18 cellular contexts compared by ENCODE assay signal in genomic region chr4:38356686-38357085, GRCh38.
DNase-seq lines count a peak whose midpoint lies in the region; ATAC-seq, FAIRE-seq and TF ChIP-seq lines count a peak whose summit lies in the region.
"Had no signal": no experiment of that assay in that cellular context is flagged by ENCODE, and none has a peak within 500 bp of the region (broad histone marks: within the 10 kb centered on the region; RNA-seq: fewer than 3 reads in every experiment).

No MANE protein-coding gene starts in this region.

- H3K27ac Mint-ChIP-seq in memory B cell (peak overlapping the region; percentile 50), Calu3 (ENCODE audit: unreplicated experiment) (no peak overlapping the region)
- H3K27ac Mint-ChIP-seq in CD8-positive, alpha-beta memory T cell = no peak overlapping the region
- H3K27ac Mint-ChIP-seq: CD4-positive, alpha-beta memory T cell; GM23338; H9; HFFc6 had no signal

- no peak overlapping the region for H3K27ac ChIP-seq in K562 (ENCODE audit: extremely low read depth, low read depth, low read length)
- no peak overlapping the region for H3K27ac ChIP-seq in CD8-positive, alpha-beta memory T cell (ENCODE audit: low read depth, low read length)

- in situ Hi-C loops in K562 (cut with MboI) = no loop called here

- no peaks in the 10 kb centered on the region for H3K9me3 ChIP-seq in K562 (replicated peaks; ENCODE audit: control insufficient read depth, insufficient read depth, low read depth, low read length)
- H3K9me3 ChIP-seq in CD8-positive, alpha-beta memory T cell (ENCODE audit: low read length) = no peaks in the 10 kb centered on the region

- no peaks in the 10 kb centered on the region for H3K79me2 ChIP-seq in K562 (ENCODE audit: control insufficient read depth, insufficient read depth, low read length)

- H3K4me2 ChIP-seq in K562 (ENCODE audit: insufficient read depth, low read length) = no peak overlapping the region
- H3K4me2 ChIP-seq: GM23338 had no signal

- BruUV-seq in K562 (replicated peaks; lab: Mats Ljungman, UMichigan) = no TSS peak
- BruUV-seq in Calu3 (replicated peaks; lab: Mats Ljungman, UMichigan) = no TSS peak

- TF ChIP-seq EP300 in K562 (IDR thresholded peaks at IDR 0.05; ENCODE audit: low read length) = no peak

- H3K9me1 ChIP-seq in K562 (ENCODE audit: control insufficient read depth, insufficient read depth, low read length) = no peaks in the 10 kb centered on the region

- no peaks in the 10 kb centered on the region for H3K4me1 ChIP-seq in K562 (replicated peaks in 1 of 2; ENCODE audit: control insufficient read depth in 2 of 2, insufficient read depth in 2 of 2, low read length in 2 of 2)
- no peaks in the 10 kb centered on the region for H3K4me1 ChIP-seq in CD8-positive, alpha-beta memory T cell (ENCODE audit: insufficient read depth, low read length)

- TF ChIP-seq CTCF in K562 (IDR thresholded peaks at IDR 0.05 in 2 of 3, conservative IDR thresholded peaks at IDR 0.05 in 1 of 3; ENCODE audit: insufficient read depth in 2 of 3, low read depth in 1 of 3, low read length in 3 of 3) = no peak
- no peak for TF ChIP-seq CTCF in Calu3 (IDR thresholded peaks at IDR 0.05; ENCODE audit: unreplicated experiment)

- H3K27me3 Mint-ChIP-seq in memory B cell (peaks cover 3% of the 10 kb centered on the region), Calu3 (ENCODE audit: unreplicated experiment) (no peaks in the 10 kb centered on the region)
- no peaks in the 10 kb centered on the region for H3K27me3 Mint-ChIP-seq in CD8-positive, alpha-beta memory T cell
- H3K27me3 Mint-ChIP-seq: CD4-positive, alpha-beta memory T cell had no signal

- CTCF ChIA-PET in K562 (lab: Yijun Ruan, JAX; ENCODE audit: low intra/inter-chr PET ratio) = no interaction called here
- CTCF ChIA-PET in Calu3 (lab: Charles Lee) = no interaction called here
- CTCF ChIA-PET in CD8-positive, alpha-beta memory T cell (lab: Charles Lee) = no interaction called here

- no peak overlapping the region for H3K4me3 Mint-ChIP-seq in memory B cell
- H3K4me3 Mint-ChIP-seq in Calu3 (ENCODE audit: low read depth, unreplicated experiment) = no peak overlapping the region
- H3K4me3 Mint-ChIP-seq in CD8-positive, alpha-beta memory T cell = no peak overlapping the region
- H3K4me3 Mint-ChIP-seq: CD4-positive, alpha-beta memory T cell; GM23338; H9; HFFc6 had no signal

- H2AFZ ChIP-seq in K562 (ENCODE audit: low read depth, low read length) = peak overlapping the region; percentile 73
- H2AFZ ChIP-seq: GM23338 had no signal

- H3K4me1 Mint-ChIP-seq in memory B cell (no peaks in the 10 kb centered on the region), Calu3 (ENCODE audit: low read depth, unreplicated experiment) (peaks cover 8% of the 10 kb centered on the region)
- H3K4me1 Mint-ChIP-seq in CD8-positive, alpha-beta memory T cell = no peaks in the 10 kb centered on the region
- H3K4me1 Mint-ChIP-seq: GM23338, H9 had no signal

- no peak for TF ChIP-seq RAD21 in K562 (CRISPR knock-in tag; conservative IDR thresholded peaks at IDR 0.05 in 1 of 2, IDR thresholded peaks at IDR 0.05 in 1 of 2)

- intact Hi-C loops in K562 (cut with micrococcal nuclease) = no loop called here
- intact Hi-C loops in left cardiac atrium (cut with DNase I) = no loop called here
- intact Hi-C loops in Calu3 (cut with micrococcal nuclease; ENCODE audit: unreplicated experiment) = no loop called here

- H3K9me3 Mint-ChIP-seq in memory B cell (peaks cover 10% of the 10 kb centered on the region), Calu3 (ENCODE audit: low read depth, unreplicated experiment) (peaks cover 2% of the 10 kb centered on the region)
- peaks cover 13 to 21% (median 15%) of the 10 kb centered on the region in 5 donors for H3K9me3 Mint-ChIP-seq in CD8-positive, alpha-beta memory T cell
- H3K9me3 Mint-ChIP-seq: HFFc6 had no signal

- H3K27me3 ChIP-seq in K562 (ENCODE audit: control insufficient read depth in 2 of 2, insufficient read depth in 2 of 2, low read length in 2 of 2) = no peaks in the 10 kb centered on the region
- H3K27me3 ChIP-seq in CD8-positive, alpha-beta memory T cell (ENCODE audit: insufficient read depth, low read length, poor library complexity, severe bottlenecking) = no peaks in the 10 kb centered on the region

- no peak overlapping the region for H3K4me3 ChIP-seq in K562
- no peak overlapping the region for H3K4me3 ChIP-seq in CD8-positive, alpha-beta memory T cell (ENCODE audit: low read length)
- H3K4me3 ChIP-seq: GM23338 had no signal

- H4K20me1 ChIP-seq in K562 (replicated peaks; ENCODE audit: control insufficient read depth, insufficient read depth, low read length) = no peaks in the 10 kb centered on the region

- ATAC-seq in K562 = no peak
- ATAC-seq in memory B cell (ENCODE audit: low read depth) = no peak
- no peak for ATAC-seq in left cardiac atrium
- ATAC-seq: GM23338 had no signal

- DNase-seq in COLO829 (ENCODE audit: low spot score) (peak; percentile 51), K562 (ENCODE audit: extremely low read depth in 1 of 4, low spot score in 3 of 4) (no peak), memory B cell (ENCODE audit: low spot score in 2 of 2) (no peak), NCI-H226 (no peak), left cardiac atrium (no peak), Calu3 (no peak)
- no peak for DNase-seq in CD8-positive, alpha-beta memory T cell
- DNase-seq: 8988T; C1 segment of cervical spinal cord; CD4-positive, alpha-beta memory T cell; DMS53; DMS79 treated with DMSO at 0.1 percent for 48 hours; GF-D8; H9; HFFc6 had no signal

- no peak overlapping the region for H3K9ac ChIP-seq in K562 (ENCODE audit: insufficient read depth in 1 of 2, low read depth in 2 of 2, low read length in 2 of 2)

- POLR2A ChIA-PET in K562 (lab: Yijun Ruan, JAX) = no interaction called here
- POLR2A ChIA-PET in CD8-positive, alpha-beta memory T cell (lab: Charles Lee) = no interaction called here

- TF ChIP-seq POLR2A in K562 (conservative IDR thresholded peaks at IDR 0.05) = no peak

- FAIRE-seq in K562 (lab: Jason Lieb, UNC) = no peak
- FAIRE-seq: GM12891, GM18507 had no signal

- H3K36me3 ChIP-seq in K562 (ENCODE audit: control insufficient read depth, insufficient read depth, low read length) = no peaks in the 10 kb centered on the region
- no peaks in the 10 kb centered on the region for H3K36me3 ChIP-seq in CD8-positive, alpha-beta memory T cell (ENCODE audit: insufficient read depth, low read length)

- peaks cover 2% of the 10 kb centered on the region for H3K36me3 Mint-ChIP-seq in memory B cell
- H3K36me3 Mint-ChIP-seq in Calu3 (ENCODE audit: insufficient read depth, unreplicated experiment) = no peaks in the 10 kb centered on the region
- H3K36me3 Mint-ChIP-seq in CD8-positive, alpha-beta memory T cell = peaks cover 1 to 26% (median 3%) of the 10 kb centered on the region in 3 donors

TF ChIP-seq in K562, 482 proteins besides CTCF, POLR2A, EP300 and RAD21:
- TF ChIP-seq FOXP4 (CRISPR knock-in tag; IDR thresholded peaks at IDR 0.05; ENCODE audit: borderline replicate concordance) (no peak), NUFIP1 (IDR thresholded peaks at IDR 0.05; ENCODE audit: partially characterized antibody) (no peak), ETV5 (CRISPR knock-in tag; IDR thresholded peaks at IDR 0.05; ENCODE audit: low read depth) (no peak), CHD4 (IDR thresholded peaks at IDR 0.05; ENCODE audit: insufficient read depth, insufficient replicate concordance, low read depth, low read length, poor library complexity, severe bottlenecking) (no peak)
